Comparison of ENCODE assay signal across 2 cellular contexts in the genomic region with DNA sequence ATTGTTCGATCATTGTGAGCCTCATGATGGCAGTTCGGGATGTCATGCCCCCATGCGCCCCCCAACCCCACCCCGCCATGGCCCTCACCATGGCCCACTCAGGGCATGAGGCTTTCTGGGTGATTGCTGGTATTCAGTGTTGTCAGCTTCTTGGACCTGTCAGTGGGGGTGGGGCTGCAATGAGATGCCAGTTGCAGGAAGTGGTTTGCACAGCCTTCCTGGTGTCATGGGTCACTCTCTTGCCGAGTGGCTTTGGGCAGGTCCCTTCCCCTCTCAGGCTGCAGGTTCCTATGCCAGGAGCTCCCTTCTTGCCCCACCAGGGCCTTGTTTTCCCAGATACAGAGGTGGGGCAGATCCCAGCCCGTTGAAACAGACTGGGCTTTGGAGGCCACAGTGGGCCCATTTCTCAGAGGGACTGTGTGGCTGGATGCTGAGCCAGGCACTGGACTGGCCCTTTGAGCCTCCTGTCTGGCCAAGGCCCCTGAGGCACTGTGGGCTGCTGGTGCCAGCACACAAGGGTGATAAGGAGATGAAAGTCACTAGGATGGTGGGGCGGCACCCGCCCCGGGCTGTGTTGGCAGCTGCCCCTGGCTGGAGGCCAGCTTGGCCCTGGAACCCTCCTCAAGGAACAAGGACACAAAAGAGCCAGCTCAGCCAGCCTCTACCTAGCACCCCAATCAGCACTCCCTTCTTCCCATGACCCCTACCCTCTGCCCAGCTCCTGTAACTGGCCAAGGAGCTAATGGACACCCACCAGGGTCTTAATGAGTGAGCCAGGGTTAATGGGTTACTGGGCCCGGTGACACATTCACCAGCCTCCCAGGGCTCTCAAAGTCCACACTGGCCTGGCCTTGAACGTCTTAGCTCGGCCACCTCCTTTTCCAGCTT.
TF ChIP-seq lines count a peak whose summit lies in the region.

No MANE protein-coding gene starts in this region.

TF ChIP-seq in HCT116, 20 proteins besides CTCF, POLR2A, EP300 and RAD21:
- TF ChIP-seq TCF7L2 (IDR thresholded peaks at IDR 0.05; ENCODE audit: borderline replicate concordance, extremely low read depth, insufficient read depth, insufficient read length) (peak; percentile 87), EZH2phosphoT487 (IDR thresholded peaks at IDR 0.05; ENCODE audit: borderline replicate concordance) (no peak)

TF ChIP-seq in liver, 16 proteins besides CTCF, POLR2A, EP300 and RAD21:
- TF ChIP-seq TAF1 (conservative IDR thresholded peaks at IDR 0.05) (peak; percentile 82), HNF4G (IDR thresholded peaks at IDR 0.05) (no peak), SP1 (IDR thresholded peaks at IDR 0.05) (peak; percentile 48), FOXA2 (IDR thresholded peaks at IDR 0.05) (no peak), EGR1 (IDR thresholded peaks at IDR 0.05; ENCODE audit: low read depth in 2 of 2) (no peak), JUND (IDR thresholded peaks at IDR 0.05) (peak in 1 of 2 donors; percentile 45), FOXA1 (IDR thresholded peaks at IDR 0.05) (no peak), HNF4A (conservative IDR thresholded peaks at IDR 0.05) (peak; percentile 45 to 67), YY1 (IDR thresholded peaks at IDR 0.05) (no peak), NR2F2 (IDR thresholded peaks at IDR 0.05) (peak; percentile 41), GABPA (IDR thresholded peaks at IDR 0.05 in 1 of 2, conservative IDR thresholded peaks at IDR 0.05 in 1 of 2) (no peak), RXRA (IDR thresholded peaks at IDR 0.05) (peak; percentile 45 to 78)
- TF ChIP-seq, protein P1, sequence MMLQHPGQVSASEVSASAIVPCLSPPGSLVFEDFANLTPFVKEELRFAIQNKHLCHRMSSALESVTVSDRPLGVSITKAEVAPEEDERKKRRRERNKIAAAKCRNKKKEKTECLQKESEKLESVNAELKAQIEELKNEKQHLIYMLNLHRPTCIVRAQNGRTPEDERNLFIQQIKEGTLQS (IDR thresholded peaks at IDR 0.05): no peak
- TF ChIP-seq, protein P2, sequence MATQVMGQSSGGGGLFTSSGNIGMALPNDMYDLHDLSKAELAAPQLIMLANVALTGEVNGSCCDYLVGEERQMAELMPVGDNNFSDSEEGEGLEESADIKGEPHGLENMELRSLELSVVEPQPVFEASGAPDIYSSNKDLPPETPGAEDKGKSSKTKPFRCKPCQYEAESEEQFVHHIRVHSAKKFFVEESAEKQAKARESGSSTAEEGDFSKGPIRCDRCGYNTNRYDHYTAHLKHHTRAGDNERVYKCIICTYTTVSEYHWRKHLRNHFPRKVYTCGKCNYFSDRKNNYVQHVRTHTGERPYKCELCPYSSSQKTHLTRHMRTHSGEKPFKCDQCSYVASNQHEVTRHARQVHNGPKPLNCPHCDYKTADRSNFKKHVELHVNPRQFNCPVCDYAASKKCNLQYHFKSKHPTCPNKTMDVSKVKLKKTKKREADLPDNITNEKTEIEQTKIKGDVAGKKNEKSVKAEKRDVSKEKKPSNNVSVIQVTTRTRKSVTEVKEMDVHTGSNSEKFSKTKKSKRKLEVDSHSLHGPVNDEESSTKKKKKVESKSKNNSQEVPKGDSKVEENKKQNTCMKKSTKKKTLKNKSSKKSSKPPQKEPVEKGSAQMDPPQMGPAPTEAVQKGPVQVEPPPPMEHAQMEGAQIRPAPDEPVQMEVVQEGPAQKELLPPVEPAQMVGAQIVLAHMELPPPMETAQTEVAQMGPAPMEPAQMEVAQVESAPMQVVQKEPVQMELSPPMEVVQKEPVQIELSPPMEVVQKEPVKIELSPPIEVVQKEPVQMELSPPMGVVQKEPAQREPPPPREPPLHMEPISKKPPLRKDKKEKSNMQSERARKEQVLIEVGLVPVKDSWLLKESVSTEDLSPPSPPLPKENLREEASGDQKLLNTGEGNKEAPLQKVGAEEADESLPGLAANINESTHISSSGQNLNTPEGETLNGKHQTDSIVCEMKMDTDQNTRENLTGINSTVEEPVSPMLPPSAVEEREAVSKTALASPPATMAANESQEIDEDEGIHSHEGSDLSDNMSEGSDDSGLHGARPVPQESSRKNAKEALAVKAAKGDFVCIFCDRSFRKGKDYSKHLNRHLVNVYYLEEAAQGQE (IDR thresholded peaks at IDR 0.05): no peak
- TF ChIP-seq, protein P3, sequence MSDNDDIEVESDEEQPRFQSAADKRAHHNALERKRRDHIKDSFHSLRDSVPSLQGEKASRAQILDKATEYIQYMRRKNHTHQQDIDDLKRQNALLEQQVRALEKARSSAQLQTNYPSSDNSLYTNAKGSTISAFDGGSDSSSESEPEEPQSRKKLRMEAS (IDR thresholded peaks at IDR 0.05): no peak
- TF ChIP-seq, protein P4, sequence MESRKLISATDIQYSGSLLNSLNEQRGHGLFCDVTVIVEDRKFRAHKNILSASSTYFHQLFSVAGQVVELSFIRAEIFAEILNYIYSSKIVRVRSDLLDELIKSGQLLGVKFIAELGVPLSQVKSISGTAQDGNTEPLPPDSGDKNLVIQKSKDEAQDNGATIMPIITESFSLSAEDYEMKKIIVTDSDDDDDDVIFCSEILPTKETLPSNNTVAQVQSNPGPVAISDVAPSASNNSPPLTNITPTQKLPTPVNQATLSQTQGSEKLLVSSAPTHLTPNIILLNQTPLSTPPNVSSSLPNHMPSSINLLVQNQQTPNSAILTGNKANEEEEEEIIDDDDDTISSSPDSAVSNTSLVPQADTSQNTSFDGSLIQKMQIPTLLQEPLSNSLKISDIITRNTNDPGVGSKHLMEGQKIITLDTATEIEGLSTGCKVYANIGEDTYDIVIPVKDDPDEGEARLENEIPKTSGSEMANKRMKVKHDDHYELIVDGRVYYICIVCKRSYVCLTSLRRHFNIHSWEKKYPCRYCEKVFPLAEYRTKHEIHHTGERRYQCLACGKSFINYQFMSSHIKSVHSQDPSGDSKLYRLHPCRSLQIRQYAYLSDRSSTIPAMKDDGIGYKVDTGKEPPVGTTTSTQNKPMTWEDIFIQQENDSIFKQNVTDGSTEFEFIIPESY (IDR thresholded peaks at IDR 0.05): no peak
